1 cellular context compared by ENCODE assay signal in genomic region chr17:82235775-82236141, GRCh38.
TF ChIP-seq lines count a peak whose summit lies in the region.

No MANE protein-coding gene starts in this region.

TF ChIP-seq in HepG2, 621 proteins besides CTCF, POLR2A, EP300 and RAD21 (continued from another document):
- TF ChIP-seq STAT6 (CRISPR knock-in tag; IDR thresholded peaks at IDR 0.05; ENCODE audit: borderline replicate concordance) (no peak), NFE2 (CRISPR knock-in tag; IDR thresholded peaks at IDR 0.05) (no peak), ZNF468 (CRISPR knock-in tag; IDR thresholded peaks at IDR 0.05) (no peak), ZNF776 (CRISPR knock-in tag; IDR thresholded peaks at IDR 0.05) (0 out of 2 replicates have a peak, but pooled peaks have one; percentile 1), PRDM10 (CRISPR knock-in tag; IDR thresholded peaks at IDR 0.05; ENCODE audit: low read depth) (0 out of 2 replicates have a peak, but pooled peaks have one; percentile 6), SCMH1 (CRISPR knock-in tag; IDR thresholded peaks at IDR 0.05; ENCODE audit: borderline replicate concordance) (no peak), KAT7 (CRISPR knock-in tag; IDR thresholded peaks at IDR 0.05; ENCODE audit: borderline replicate concordance) (no peak), KMT2A (CRISPR knock-in tag; IDR thresholded peaks at IDR 0.05) (peak; percentile 28; the same call in 1 of the 2 replicates), ZNF431 (CRISPR knock-in tag; IDR thresholded peaks at IDR 0.05; ENCODE audit: borderline replicate concordance, low read depth) (no peak), AKAP8 (CRISPR knock-in tag; IDR thresholded peaks at IDR 0.05) (peak; percentile 99), ZNF460 (CRISPR knock-in tag; IDR thresholded peaks at IDR 0.05; ENCODE audit: borderline replicate concordance) (0 out of 2 replicates have a peak, but pooled peaks have one; percentile 4), AFF4 (CRISPR knock-in tag; IDR thresholded peaks at IDR 0.05) (no peak), ZNF263 (CRISPR knock-in tag; IDR thresholded peaks at IDR 0.05) (no peak; the same call in 1 of the 2 replicates), ZNF558 (CRISPR knock-in tag; IDR thresholded peaks at IDR 0.05; ENCODE audit: borderline replicate concordance) (0 out of 2 replicates have a peak, but pooled peaks have one; percentile 11), CERS6 (CRISPR knock-in tag; IDR thresholded peaks at IDR 0.05) (no peak), ZNF784 (CRISPR knock-in tag; IDR thresholded peaks at IDR 0.05; ENCODE audit: borderline replicate concordance) (no peak), SAFB2 (CRISPR knock-in tag; IDR thresholded peaks at IDR 0.05; ENCODE audit: borderline replicate concordance, low read depth) (0 out of 2 replicates have a peak, but pooled peaks have one; percentile 58), NR2F1 (CRISPR knock-in tag; IDR thresholded peaks at IDR 0.05) (no peak), NFATC3 (CRISPR knock-in tag; IDR thresholded peaks at IDR 0.05) (no peak), ZNF383 (CRISPR knock-in tag; IDR thresholded peaks at IDR 0.05; ENCODE audit: borderline replicate concordance) (peak; percentile 9; the same call in 1 of the 2 replicates), ZNF614 (CRISPR knock-in tag; IDR thresholded peaks at IDR 0.05; ENCODE audit: borderline replicate concordance) (no peak), MAZ (IDR thresholded peaks at IDR 0.05; ENCODE audit: borderline replicate concordance, low read depth, low read length) (no peak), MAZ (CRISPR knock-in tag; IDR thresholded peaks at IDR 0.05; ENCODE audit: low read depth) (no peak; the same call in 1 of the 2 replicates), ATM (IDR thresholded peaks at IDR 0.05; ENCODE audit: borderline replicate concordance) (no peak), NONO (IDR thresholded peaks at IDR 0.05) (no peak), NONO (CRISPR knock-in tag; conservative IDR thresholded peaks at IDR 0.05) (peak; percentile 8; the same call in 1 of the 2 replicates)
